In the genomic region with DNA sequence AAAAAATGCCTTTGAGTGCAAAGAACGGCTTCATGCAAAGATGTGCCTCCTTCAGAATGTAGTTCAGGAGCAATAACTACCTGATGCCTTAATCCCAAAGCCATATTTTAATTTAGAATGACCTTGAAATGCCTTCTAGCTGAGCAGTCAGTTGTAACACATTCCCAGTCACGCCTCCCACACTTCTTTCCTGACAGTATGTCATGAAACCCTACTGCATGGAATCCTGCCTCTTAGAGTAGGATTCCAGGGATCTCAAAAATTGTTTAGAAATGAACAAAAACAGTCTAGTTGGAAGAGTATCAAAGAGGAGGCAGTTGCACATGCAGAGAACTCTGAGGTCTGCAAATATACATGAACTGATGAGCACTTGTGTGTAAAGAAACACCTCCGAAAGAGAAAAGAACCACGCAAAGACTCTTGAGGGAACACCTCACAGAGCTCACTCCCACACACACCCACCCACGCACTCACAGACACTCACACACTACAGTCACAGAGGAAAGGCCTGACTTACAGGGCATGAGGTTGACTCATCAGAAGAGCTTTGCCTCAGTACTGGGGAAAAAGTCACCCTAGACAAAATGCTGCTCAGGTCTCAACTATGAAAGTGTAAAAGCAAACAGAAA, we compare ENCODE assay signal across 9 cellular contexts.
DNase-seq lines count a peak whose midpoint lies in the region; ATAC-seq and TF ChIP-seq lines count a peak whose summit lies in the region.
"Had no signal": no experiment of that assay in that cellular context is flagged by ENCODE, and none has a peak within 500 bp of the region (broad histone marks: within the 10 kb centered on the region; RNA-seq: fewer than 3 reads in every experiment).

No MANE protein-coding gene starts in this region.

- ATAC-seq in GM19463 (IDR thresholded peaks at IDR 0.05; ENCODE audit: unreplicated experiment): peak; percentile 37
- ATAC-seq in HG03521 (IDR thresholded peaks at IDR 0.05; ENCODE audit: unreplicated experiment): no peak

- no peak for TF ChIP-seq CTCF in fibroblast of mammary gland (conservative IDR thresholded peaks at IDR 0.05; ENCODE audit: control insufficient read depth, insufficient read depth, low read depth, low read length)

- no peak overlapping the region for H3K4me3 ChIP-seq in fibroblast of mammary gland (ENCODE audit: control insufficient read depth, low read depth, low read length)
- H3K4me3 ChIP-seq: lung had no signal

- DNase-seq in activated CD4-positive, alpha-beta T cell treated with anti-CD3 and anti-CD28 coated beads, Interleukin-2, amount 50 U/mL, for 24 hours (ENCODE audit: low read depth in 1 of 2, low spot score in 1 of 2): peak; percentile 29 to 68
- DNase-seq in fibroblast of mammary gland (ENCODE audit: low read depth) (peak; percentile 96), medulla oblongata (ENCODE audit: extremely low spot score) (no peak), SKM-1 (lab: John Stamatoyannopoulos, UW; ENCODE audit: unreplicated experiment) (no peak), pons (ENCODE audit: low spot score) (no peak)
- peak; percentile 31 to 63 (median 52) for DNase-seq in stimulated activated CD4-positive, alpha-beta T cell treated with anti-CD3 and anti-CD28 coated beads, TNF-alpha, amount 100 ng/mL, for 48 hours (ENCODE audit: low read depth in 3 of 3)

Comparison
In these comparisons a context has a peak if more than half of its experiments do, and no peak if none do; other contexts are left out.
1. DNase-seq: peak in activated CD4-positive, alpha-beta T cell treated with anti-CD3 and anti-CD28 coated beads, Interleukin-2, amount 50 U/mL, for 24 hours (2 of 2), fibroblast of mammary gland (single experiment) and stimulated activated CD4-positive, alpha-beta T cell treated with anti-CD3 and anti-CD28 coated beads, TNF-alpha, amount 100 ng/mL, for 48 hours (3 of 3); none in medulla oblongata (single experiment), SKM-1 (single experiment) and pons (single experiment).